In the genomic region with DNA sequence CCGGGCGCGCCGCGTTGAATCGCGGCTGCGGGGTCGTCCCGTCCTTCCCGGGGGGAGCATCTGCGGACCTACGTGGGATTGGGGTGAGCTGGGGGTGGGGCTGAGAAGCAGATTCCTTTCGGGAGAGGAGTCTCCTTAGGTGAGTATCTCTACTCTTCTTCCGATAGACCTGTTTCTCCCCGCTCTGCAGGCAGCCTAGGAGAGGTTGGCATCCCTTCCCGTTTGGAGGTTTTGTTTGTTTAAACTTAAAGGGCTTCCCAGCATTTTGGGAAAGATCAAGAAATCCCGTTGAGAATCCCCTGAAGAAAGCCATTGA, we compare ENCODE assay signal across 8 cellular contexts. TPM values are rescaled to one million over a fixed set of nuclear protein-coding genes. Genes with fewer than 3 reads are reported as not detected.
DNase-seq lines count a peak whose midpoint lies in the region; ATAC-seq and TF ChIP-seq lines count a peak whose summit lies in the region.

No MANE protein-coding gene starts in this region.

- no peak for DNase-seq in Jurkat, Clone E6-1 (ENCODE audit: low read depth, low spot score)
- DNase-seq in dorsolateral prefrontal cortex (no peak), natural killer cell (no peak), GM19238 (ENCODE audit: insufficient read length, low spot score) (no peak), OCI-M2 (lab: John Stamatoyannopoulos, UW; ENCODE audit: unreplicated experiment) (no peak)
- no peak for DNase-seq in effector CD8-positive, alpha-beta T cell (lab: John Stamatoyannopoulos, UW)

- peaks cover 20 to 24% of the 10 kb centered on the region in 2 donors for H3K4me1 Mint-ChIP-seq in natural killer cell

- ATAC-seq in natural killer cell (no peak), HG02763 (IDR thresholded peaks at IDR 0.05; ENCODE audit: unreplicated experiment) (no peak)

- peaks cover 26% of the 10 kb centered on the region for H3K4me1 ChIP-seq in BLaER1

- intact Hi-C loops in dorsolateral prefrontal cortex (cut with DNase I) (loop anchor here (1.0 to 5.0 kb wide), 3 partner anchors 51 to 321 kb away; partner anchors contain the start of gene TGFB3 (in 1 of the 2)), natural killer cell (cut with micrococcal nuclease) (loop anchor here (2.0 to 5.0 kb wide), 2 partner anchors 323 to 949 kb away; partner anchors contain the start of genes AREL1, FCF1 and IFT43)

- H3K36me3 Mint-ChIP-seq in natural killer cell: no peaks in the 10 kb centered on the region

- H3K4me3 Mint-ChIP-seq in natural killer cell: peak overlapping the region; percentile 91

- H3K9ac ChIP-seq in BLaER1: peak overlapping the region; percentile 81

- H3K27ac ChIP-seq in BLaER1 (peak overlapping the region; percentile 64), dorsolateral prefrontal cortex (peak overlapping the region; percentile 41 to 95 (median 89))

- H3K27me3 ChIP-seq in BLaER1: no peaks in the 10 kb centered on the region
- H3K27me3 ChIP-seq in dorsolateral prefrontal cortex: no peaks in the 10 kb centered on the region

- peak overlapping the region; percentile 91 to 95 for H3K27ac Mint-ChIP-seq in natural killer cell

- peak overlapping the region; percentile 100 for H3K4me3 ChIP-seq in BLaER1
- H3K4me3 ChIP-seq in Jurkat, Clone E6-1 (ENCODE audit: low read length): peak overlapping the region; percentile 97
- peak overlapping the region; percentile 65 to 100 (median 97) for H3K4me3 ChIP-seq in dorsolateral prefrontal cortex

- H3K9me3 ChIP-seq in BLaER1: no peaks in the 10 kb centered on the region

- H3K4me2 ChIP-seq in BLaER1: peak overlapping the region; percentile 85

- H3K36me3 ChIP-seq in BLaER1: peaks cover 43% of the 10 kb centered on the region

- no peaks in the 10 kb centered on the region for H3K27me3 Mint-ChIP-seq in natural killer cell (ENCODE audit: low read depth in 2 of 2)

- no peaks in the 10 kb centered on the region for H3K9me3 Mint-ChIP-seq in natural killer cell

- peak in 2 of 56 donors; percentile 3 to 22 for TF ChIP-seq CTCF in dorsolateral prefrontal cortex (IDR thresholded peaks at IDR 0.05 in 54 of 56, conservative IDR thresholded peaks at IDR 0.05 in 2 of 56; ENCODE audit: low read depth in 1 of 56, partially characterized antibody in 56 of 56)
- TF ChIP-seq CTCF in natural killer cell (IDR thresholded peaks at IDR 0.05): no peak

- no peaks in the 10 kb centered on the region for H4K20me1 ChIP-seq in BLaER1

RNA-seq across cellular contexts. Expression of gene TTLL5, which starts 0.4 kb away (rescaled TPM):
- 15.8 TPM for polyA plus RNA-seq in Jurkat, Clone E6-1 (2012; ENCODE audit: insufficient read depth, insufficient read length)
- total RNA-seq in dorsolateral prefrontal cortex (10 to 100 TPM; 36.5 to 74.0 (median 53.7) TPM), natural killer cell (10 to 100 TPM; 27.1 to 34.3 (median 32.5) TPM)

RNA-seq across cellular contexts. Expression of gene ERG28, which starts 0.8 kb away (rescaled TPM):
- polyA plus RNA-seq in Jurkat, Clone E6-1 (2012; ENCODE audit: insufficient read depth, insufficient read length): 31.8 TPM
- total RNA-seq in dorsolateral prefrontal cortex: 10 to 100 TPM; 10.2 to 21.8 (median 14.5) TPM
- total RNA-seq in natural killer cell: 10 to 100 TPM; 10.5 to 11.1 (median 10.9) TPM
